In genomic region chr2:83196225-83196624, GRCh38 we compare ENCODE assay signal across 1 cellular context.
TF ChIP-seq lines count a peak whose summit lies in the region.

No MANE protein-coding gene starts in this region.

TF ChIP-seq in GM12878, 131 proteins besides CTCF, POLR2A, EP300 and RAD21 (continued from another document):
- TF ChIP-seq MAX (IDR thresholded peaks at IDR 0.05; ENCODE audit: low read depth, low read length) (no peak), CUX1 (IDR thresholded peaks at IDR 0.05; ENCODE audit: insufficient replicate concordance, low read depth, low read length) (no peak), MEF2A (IDR thresholded peaks at IDR 0.05; ENCODE audit: insufficient read depth, low read depth, low read length) (no peak), POLR2AphosphoS5 (IDR thresholded peaks at IDR 0.05; ENCODE audit: low read length) (no peak), ZNF24 (IDR thresholded peaks at IDR 0.05) (no peak), HCFC1 (IDR thresholded peaks at IDR 0.05; ENCODE audit: low read length) (no peak), BMI1 (IDR thresholded peaks at IDR 0.05; ENCODE audit: borderline replicate concordance) (no peak)
TF ChIP-seq in GM12878: peak in this region for 0.
